1 cellular context compared by ENCODE assay signal in the genomic region with DNA sequence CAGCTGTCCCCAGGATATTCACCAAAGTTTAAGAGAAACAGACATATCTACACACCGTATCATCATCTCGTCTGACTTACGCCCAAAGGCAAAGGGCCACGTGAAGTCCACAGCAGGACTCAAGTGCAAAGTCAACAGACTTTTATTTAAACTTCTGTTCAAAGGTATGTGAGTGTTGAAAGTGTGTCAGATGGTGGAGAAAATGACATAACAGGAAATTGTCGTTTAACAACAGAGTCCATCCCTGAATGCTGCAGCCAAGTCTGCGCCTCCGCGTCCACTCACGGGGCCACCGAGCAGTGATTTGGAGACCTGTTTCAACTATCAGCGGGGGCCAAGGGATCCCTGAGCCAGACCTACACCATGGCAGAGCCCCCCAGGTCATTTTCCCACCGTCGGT.
TF ChIP-seq lines count a peak whose summit lies in the region.

No MANE protein-coding gene starts in this region.

TF ChIP-seq in HepG2, 621 proteins besides CTCF, POLR2A, EP300 and RAD21 (continued from another document and continues in another):
- TF ChIP-seq HOMEZ (CRISPR knock-in tag; IDR thresholded peaks at IDR 0.05; ENCODE audit: low read depth), result peak; percentile 57
- no peak for TF ChIP-seq ZNF382 (CRISPR knock-in tag; IDR thresholded peaks at IDR 0.05; ENCODE audit: borderline replicate concordance)
- peak; percentile 91 for TF ChIP-seq DPF2 (CRISPR knock-in tag; IDR thresholded peaks at IDR 0.05; ENCODE audit: borderline replicate concordance, low read depth)
- TF ChIP-seq SNAPC5 (CRISPR knock-in tag; IDR thresholded peaks at IDR 0.05; ENCODE audit: borderline replicate concordance), result no peak
- TF ChIP-seq ZBTB26 (CRISPR knock-in tag; IDR thresholded peaks at IDR 0.05; ENCODE audit: borderline replicate concordance), result peak; percentile 23; the same call in 1 of the 2 replicates
- TF ChIP-seq HOXA9 (CRISPR knock-in tag; IDR thresholded peaks at IDR 0.05; ENCODE audit: borderline replicate concordance), result no peak
- TF ChIP-seq RFXANK (CRISPR knock-in tag; IDR thresholded peaks at IDR 0.05), result 0 out of 2 replicates have a peak, but pooled peaks have one; percentile 24
- TF ChIP-seq, protein P1, sequence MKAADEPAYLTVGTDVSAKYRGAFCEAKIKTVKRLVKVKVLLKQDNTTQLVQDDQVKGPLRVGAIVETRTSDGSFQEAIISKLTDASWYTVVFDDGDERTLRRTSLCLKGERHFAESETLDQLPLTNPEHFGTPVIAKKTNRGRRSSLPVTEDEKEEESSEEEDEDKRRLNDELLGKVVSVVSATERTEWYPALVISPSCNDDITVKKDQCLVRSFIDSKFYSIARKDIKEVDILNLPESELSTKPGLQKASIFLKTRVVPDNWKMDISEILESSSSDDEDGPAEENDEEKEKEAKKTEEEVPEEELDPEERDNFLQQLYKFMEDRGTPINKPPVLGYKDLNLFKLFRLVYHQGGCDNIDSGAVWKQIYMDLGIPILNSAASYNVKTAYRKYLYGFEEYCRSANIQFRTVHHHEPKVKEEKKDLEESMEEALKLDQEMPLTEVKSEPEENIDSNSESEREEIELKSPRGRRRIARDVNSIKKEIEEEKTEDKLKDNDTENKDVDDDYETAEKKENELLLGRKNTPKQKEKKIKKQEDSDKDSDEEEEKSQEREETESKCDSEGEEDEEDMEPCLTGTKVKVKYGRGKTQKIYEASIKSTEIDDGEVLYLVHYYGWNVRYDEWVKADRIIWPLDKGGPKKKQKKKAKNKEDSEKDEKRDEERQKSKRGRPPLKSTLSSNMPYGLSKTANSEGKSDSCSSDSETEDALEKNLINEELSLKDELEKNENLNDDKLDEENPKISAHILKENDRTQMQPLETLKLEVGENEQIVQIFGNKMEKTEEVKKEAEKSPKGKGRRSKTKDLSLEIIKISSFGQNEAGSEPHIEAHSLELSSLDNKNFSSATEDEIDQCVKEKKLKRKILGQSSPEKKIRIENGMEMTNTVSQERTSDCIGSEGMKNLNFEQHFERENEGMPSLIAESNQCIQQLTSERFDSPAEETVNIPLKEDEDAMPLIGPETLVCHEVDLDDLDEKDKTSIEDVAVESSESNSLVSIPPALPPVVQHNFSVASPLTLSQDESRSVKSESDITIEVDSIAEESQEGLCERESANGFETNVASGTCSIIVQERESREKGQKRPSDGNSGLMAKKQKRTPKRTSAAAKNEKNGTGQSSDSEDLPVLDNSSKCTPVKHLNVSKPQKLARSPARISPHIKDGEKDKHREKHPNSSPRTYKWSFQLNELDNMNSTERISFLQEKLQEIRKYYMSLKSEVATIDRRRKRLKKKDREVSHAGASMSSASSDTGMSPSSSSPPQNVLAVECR (CRISPR knock-in tag; IDR thresholded peaks at IDR 0.05; ENCODE audit: borderline replicate concordance), result peak; percentile 69; the same call in 1 of the 2 replicates
- TF ChIP-seq CERS6 (CRISPR knock-in tag; IDR thresholded peaks at IDR 0.05), result no peak
- peak; percentile 94 for TF ChIP-seq ZNF331 (CRISPR knock-in tag; IDR thresholded peaks at IDR 0.05)
- 0 out of 2 replicates have a peak, but pooled peaks have one; percentile 41 for TF ChIP-seq ZNF274 (CRISPR knock-in tag; IDR thresholded peaks at IDR 0.05)
- TF ChIP-seq JUNB (CRISPR knock-in tag; IDR thresholded peaks at IDR 0.05; ENCODE audit: borderline replicate concordance), result peak; percentile 28; the same call in 1 of the 2 replicates
- TF ChIP-seq, protein P2, sequence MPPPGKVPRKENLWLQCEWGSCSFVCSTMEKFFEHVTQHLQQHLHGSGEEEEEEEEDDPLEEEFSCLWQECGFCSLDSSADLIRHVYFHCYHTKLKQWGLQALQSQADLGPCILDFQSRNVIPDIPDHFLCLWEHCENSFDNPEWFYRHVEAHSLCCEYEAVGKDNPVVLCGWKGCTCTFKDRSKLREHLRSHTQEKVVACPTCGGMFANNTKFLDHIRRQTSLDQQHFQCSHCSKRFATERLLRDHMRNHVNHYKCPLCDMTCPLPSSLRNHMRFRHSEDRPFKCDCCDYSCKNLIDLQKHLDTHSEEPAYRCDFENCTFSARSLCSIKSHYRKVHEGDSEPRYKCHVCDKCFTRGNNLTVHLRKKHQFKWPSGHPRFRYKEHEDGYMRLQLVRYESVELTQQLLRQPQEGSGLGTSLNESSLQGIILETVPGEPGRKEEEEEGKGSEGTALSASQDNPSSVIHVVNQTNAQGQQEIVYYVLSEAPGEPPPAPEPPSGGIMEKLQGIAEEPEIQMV (CRISPR knock-in tag; IDR thresholded peaks at IDR 0.05; ENCODE audit: low read depth), result peak; percentile 66; the same call in 1 of the 2 replicates
- TF ChIP-seq SMAD3 (CRISPR knock-in tag; IDR thresholded peaks at IDR 0.05), result peak; percentile 93
- no peak for TF ChIP-seq ZNF557 (CRISPR knock-in tag; IDR thresholded peaks at IDR 0.05)
- TF ChIP-seq ZSCAN30 (CRISPR knock-in tag; IDR thresholded peaks at IDR 0.05), result no peak
- TF ChIP-seq ZNF558 (CRISPR knock-in tag; IDR thresholded peaks at IDR 0.05; ENCODE audit: borderline replicate concordance), result no peak
- peak; percentile 93 for TF ChIP-seq SOX5 (CRISPR knock-in tag; IDR thresholded peaks at IDR 0.05; ENCODE audit: borderline replicate concordance)
- no peak for TF ChIP-seq ZEB1 (IDR thresholded peaks at IDR 0.05; ENCODE audit: insufficient replicate concordance, low read depth)
- TF ChIP-seq RERE (CRISPR knock-in tag; IDR thresholded peaks at IDR 0.05; ENCODE audit: low read depth), result peak; percentile 82
- no peak for TF ChIP-seq DRAP1 (CRISPR knock-in tag; IDR thresholded peaks at IDR 0.05)
- TF ChIP-seq SP140L (CRISPR knock-in tag; IDR thresholded peaks at IDR 0.05; ENCODE audit: borderline replicate concordance), result no peak
- TF ChIP-seq ZNF280B (CRISPR knock-in tag; IDR thresholded peaks at IDR 0.05; ENCODE audit: borderline replicate concordance), result no peak
- no peak for TF ChIP-seq ZNF850 (CRISPR knock-in tag; conservative IDR thresholded peaks at IDR 0.05)
- TF ChIP-seq FOXO1 (CRISPR knock-in tag; IDR thresholded peaks at IDR 0.05), result peak; percentile 86
- TF ChIP-seq ZNF652 (CRISPR knock-in tag; IDR thresholded peaks at IDR 0.05; ENCODE audit: borderline replicate concordance, low read depth), result peak; percentile 65; the same call in 1 of the 2 replicates
- peak; percentile 49; the same call in 1 of the 2 replicates for TF ChIP-seq GMEB1 (CRISPR knock-in tag; IDR thresholded peaks at IDR 0.05; ENCODE audit: borderline replicate concordance)
- TF ChIP-seq JARID2 (CRISPR knock-in tag; IDR thresholded peaks at IDR 0.05; ENCODE audit: insufficient replicate concordance), result peak; percentile 82
- TF ChIP-seq KLF6 (CRISPR knock-in tag; IDR thresholded peaks at IDR 0.05), result peak; percentile 66; the same call in 1 of the 2 replicates
- peak; percentile 95 for TF ChIP-seq ZSCAN9 (CRISPR knock-in tag; IDR thresholded peaks at IDR 0.05; ENCODE audit: borderline replicate concordance)
- no peak; the same call in 1 of the 2 replicates for TF ChIP-seq YEATS4 (CRISPR knock-in tag; IDR thresholded peaks at IDR 0.05; ENCODE audit: borderline replicate concordance)
- no peak for TF ChIP-seq SIN3B (IDR thresholded peaks at IDR 0.05; ENCODE audit: low read length)
- TF ChIP-seq ZBTB7B (CRISPR knock-in tag; IDR thresholded peaks at IDR 0.05), result peak; percentile 49; the same call in 1 of the 2 replicates
- TF ChIP-seq KLF11 (CRISPR knock-in tag; IDR thresholded peaks at IDR 0.05), result 0 out of 2 replicates have a peak, but pooled peaks have one; percentile 41
- TF ChIP-seq MEIS1 (CRISPR knock-in tag; IDR thresholded peaks at IDR 0.05; ENCODE audit: borderline replicate concordance), result peak; percentile 36; the same call in 1 of the 2 replicates
- TF ChIP-seq ZNF317 (CRISPR knock-in tag; IDR thresholded peaks at IDR 0.05), result peak; percentile 66; the same call in 1 of the 2 replicates
- no peak for TF ChIP-seq TCF7L2 (IDR thresholded peaks at IDR 0.05; ENCODE audit: low read depth, low read length)
- no peak for TF ChIP-seq CAMTA2 (CRISPR knock-in tag; IDR thresholded peaks at IDR 0.05; ENCODE audit: borderline replicate concordance)
